ENCODE assay signal across 12 cellular contexts in the genomic region with DNA sequence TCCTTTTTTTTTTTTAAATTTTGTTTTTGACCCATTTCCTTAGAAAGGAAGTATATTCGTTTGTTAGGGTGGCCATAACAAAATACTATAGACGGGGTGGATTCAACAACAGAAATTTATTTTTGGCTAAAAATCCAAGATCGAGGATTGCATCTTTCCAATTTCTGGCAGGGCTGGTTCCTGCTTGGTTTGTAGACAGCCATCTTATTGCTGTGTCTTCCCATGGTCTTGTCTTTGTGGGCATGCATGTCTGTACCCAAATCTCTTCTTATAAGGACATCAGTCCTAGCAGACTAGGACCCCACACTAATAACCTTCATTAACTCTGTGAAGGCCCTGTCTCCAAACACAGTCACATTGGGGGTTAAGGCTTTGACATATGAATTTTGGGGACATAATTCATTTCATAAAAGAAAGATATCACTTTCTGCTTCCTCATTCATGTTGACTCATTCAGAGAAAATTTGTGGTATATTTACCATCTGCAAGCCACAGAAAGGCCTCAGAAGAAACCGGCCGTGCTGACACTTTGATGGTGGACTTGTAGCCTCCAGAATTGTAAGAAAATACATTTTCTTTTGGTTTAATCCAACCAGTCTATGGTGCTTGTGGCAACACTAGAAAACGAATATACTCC.
A peak's percentile ranks its signal among the peaks of the same experiment; 100 is the strongest.
DNase-seq lines count a peak whose midpoint lies in the region; ATAC-seq and TF ChIP-seq lines count a peak whose summit lies in the region.
"Had no signal": no experiment of that assay in that cellular context is flagged by ENCODE, and none has a peak within 500 bp of the region (broad histone marks: within the 10 kb centered on the region; RNA-seq: fewer than 3 reads in every experiment).

No MANE protein-coding gene starts in this region.

- H3K4me3 Mint-ChIP-seq in activated T-helper 17 cell treated with anti-CD3 and anti-CD28 coated beads, Interleukin-2, amount 50 U/mL, for 72 hours: no peak overlapping the region
- H3K4me3 Mint-ChIP-seq: activated naive CD4-positive, alpha-beta T cell treated with anti-CD3 and anti-CD28 coated beads for 36 hours had no signal

- no peaks in the 10 kb centered on the region for H3K9me3 Mint-ChIP-seq in activated T-helper 17 cell treated with anti-CD3 and anti-CD28 coated beads, Interleukin-2, amount 50 U/mL, for 72 hours
- H3K9me3 Mint-ChIP-seq: activated naive CD4-positive, alpha-beta T cell treated with anti-CD3 and anti-CD28 coated beads for 36 hours had no signal

- peaks cover 22% of the 10 kb centered on the region for H3K27me3 Mint-ChIP-seq in activated T-helper 17 cell treated with anti-CD3 and anti-CD28 coated beads, Interleukin-2, amount 50 U/mL, for 72 hours

- no peak for TF ChIP-seq POLR2A in esophagus muscularis mucosa (IDR thresholded peaks at IDR 0.05; ENCODE audit: low read depth)

- DNase-seq in EL: peak; percentile 74
- no peak for DNase-seq in occipital lobe (lab: John Stamatoyannopoulos, UW)
- no peak for DNase-seq in dermis blood vessel endothelial cell
- no peak for DNase-seq in tibial artery
- no peak for DNase-seq in esophagus muscularis mucosa (ENCODE audit: extremely low spot score)
- DNase-seq: activated naive CD4-positive, alpha-beta T cell treated with anti-CD3 and anti-CD28 coated beads for 36 hours; DND-41; left ventricle myocardium superior; NCI-H510A treated with DMSO at 0.1 percent for 48 hours had no signal

- H3K27me3 ChIP-seq in tibial artery (no peaks in the 10 kb centered on the region), esophagus muscularis mucosa (no peaks in the 10 kb centered on the region)

- 81% methylated on average over 6 of the region's 6 CpGs for WGBS in esophagus muscularis mucosa

- H3K27ac Mint-ChIP-seq in activated T-helper 17 cell treated with anti-CD3 and anti-CD28 coated beads, Interleukin-2, amount 50 U/mL, for 72 hours: no peak overlapping the region
- H3K27ac Mint-ChIP-seq: activated naive CD4-positive, alpha-beta T cell treated with anti-CD3 and anti-CD28 coated beads for 36 hours had no signal

- TF ChIP-seq EP300 in esophagus muscularis mucosa (IDR thresholded peaks at IDR 0.05): no peak

- no peaks in the 10 kb centered on the region for H3K9me3 ChIP-seq in tibial artery
- no peaks in the 10 kb centered on the region for H3K9me3 ChIP-seq in esophagus muscularis mucosa

- peak; percentile 81 for ATAC-seq in GM21390 (IDR thresholded peaks at IDR 0.05; ENCODE audit: unreplicated experiment)
- ATAC-seq in HG03378 (IDR thresholded peaks at IDR 0.05; ENCODE audit: unreplicated experiment): peak; percentile 75
- ATAC-seq in activated T-helper 17 cell treated with anti-CD3 and anti-CD28 coated beads, Interleukin-2, amount 50 U/mL, for 72 hours (replicated peaks): peak; percentile 15
- ATAC-seq: left ventricle myocardium superior had no signal

- H3K4me1 Mint-ChIP-seq in activated T-helper 17 cell treated with anti-CD3 and anti-CD28 coated beads, Interleukin-2, amount 50 U/mL, for 72 hours: no peaks in the 10 kb centered on the region

- H3K36me3 ChIP-seq in tibial artery: no peaks in the 10 kb centered on the region
- no peaks in the 10 kb centered on the region for H3K36me3 ChIP-seq in esophagus muscularis mucosa

- intact Hi-C loops in tibial artery (cut with DNase I; ENCODE audit: low total_unique reads): no loop called here
- intact Hi-C loops in esophagus muscularis mucosa (cut with DNase I): no loop called here

- TF ChIP-seq CTCF in tibial artery (IDR thresholded peaks at IDR 0.05) (no peak), esophagus muscularis mucosa (IDR thresholded peaks at IDR 0.05) (no peak)

- H3K27ac ChIP-seq in tibial artery: no peak overlapping the region
- no peak overlapping the region for H3K27ac ChIP-seq in esophagus muscularis mucosa (replicated peaks in 1 of 4)

- no peak overlapping the region for H3K4me3 ChIP-seq in tibial artery
- no peak overlapping the region for H3K4me3 ChIP-seq in esophagus muscularis mucosa

- no peaks in the 10 kb centered on the region for H3K36me3 Mint-ChIP-seq in activated T-helper 17 cell treated with anti-CD3 and anti-CD28 coated beads, Interleukin-2, amount 50 U/mL, for 72 hours (ENCODE audit: low read depth)

- H3K4me1 ChIP-seq in tibial artery: no peaks in the 10 kb centered on the region
- H3K4me1 ChIP-seq in esophagus muscularis mucosa: peaks cover 0 to 11% (median 9%) of the 10 kb centered on the region in 4 donors

Comparison
In these comparisons a context has a peak if more than half of its experiments do, and no peak if none do; other contexts are left out.
1. ATAC-seq: peak in every context shown above with its lines; median percentile 81 in GM21390; 75 in HG03378; 15 in activated T-helper 17 cell treated with anti-CD3 and anti-CD28 coated beads, Interleukin-2, amount 50 U/mL, for 72 hours.